In genomic region chr14:104432611-104433231, GRCh38 we compare ENCODE assay signal across 19 cellular contexts.
DNase-seq lines count a peak whose midpoint lies in the region; ATAC-seq and TF ChIP-seq lines count a peak whose summit lies in the region.
"Had no signal": no experiment of that assay in that cellular context is flagged by ENCODE, and none has a peak within 500 bp of the region (broad histone marks: within the 10 kb centered on the region; RNA-seq: fewer than 3 reads in every experiment).

No MANE protein-coding gene starts in this region.

- H3K27me3 ChIP-seq in H7 (ENCODE audit: control insufficient read depth, insufficient read depth, low read length) (no peaks in the 10 kb centered on the region), thyroid gland (no peaks in the 10 kb centered on the region)

- WGBS in thyroid gland, 2 donors = 94 to 95% methylated on average over 13 to 24 of the region's 27 CpGs

- H3K27me3 Mint-ChIP-seq in activated CD8-positive, alpha-beta memory T cell treated with anti-CD3 and anti-CD28 coated beads, Interleukin-2, amount 10 ng/mL, durations not matched to agents 7 days and 5 days = no peaks in the 10 kb centered on the region
- H3K27me3 Mint-ChIP-seq in type B pancreatic cell = peaks cover 10% of the 10 kb centered on the region
- H3K27me3 Mint-ChIP-seq: CD4-positive, CD25-positive, alpha-beta regulatory T cell had no signal

- H3K4me3 Mint-ChIP-seq in activated CD8-positive, alpha-beta memory T cell treated with anti-CD3 and anti-CD28 coated beads, Interleukin-2, amount 10 ng/mL, durations not matched to agents 7 days and 5 days = no peak overlapping the region
- H3K4me3 Mint-ChIP-seq in type B pancreatic cell = no peak overlapping the region
- H3K4me3 Mint-ChIP-seq: activated T-cell treated with anti-CD3 and anti-CD28 coated beads, Interleukin-2, amount 50 U/mL, for 4 hours; brain; CD4-positive, CD25-positive, alpha-beta regulatory T cell had no signal

- H3K27ac Mint-ChIP-seq in activated CD8-positive, alpha-beta memory T cell treated with anti-CD3 and anti-CD28 coated beads, Interleukin-2, amount 10 ng/mL, durations not matched to agents 7 days and 5 days = no peak overlapping the region
- no peak overlapping the region for H3K27ac Mint-ChIP-seq in type B pancreatic cell
- H3K27ac Mint-ChIP-seq: activated naive CD4-positive, alpha-beta T cell treated with anti-CD3 and anti-CD28 coated beads, Interleukin-2, amount 50 U/mL, for 72 hours; brain; CD4-positive, CD25-positive, alpha-beta regulatory T cell had no signal

- TF ChIP-seq CTCF in type B pancreatic cell (conservative IDR thresholded peaks at IDR 0.05) (no peak), thyroid gland (IDR thresholded peaks at IDR 0.05) (no peak)

- DNase-seq in activated CD8-positive, alpha-beta memory T cell treated with anti-CD3 and anti-CD28 coated beads, Interleukin-2, amount 50 U/mL, for 4 hours = peak; percentile 12
- DNase-seq in activated CD8-positive, alpha-beta memory T cell treated with anti-CD3 and anti-CD28 coated beads, Interleukin-2, amount 10 ng/mL, durations not matched to agents 7 days and 5 days = no peak
- peak; percentile 44 for DNase-seq in H7
- peak; percentile 47 for DNase-seq in islet precursor cell
- DNase-seq in type B pancreatic cell (ENCODE audit: extremely low spot score, unreplicated experiment) = peak; percentile 68
- DNase-seq in thyroid gland = no peak
- no peak for DNase-seq in Ammon's horn (ENCODE audit: low spot score)
- DNase-seq in SIG-M5 (lab: John Stamatoyannopoulos, UW) = no peak
- DNase-seq: activated T-cell treated with anti-CD3 and anti-CD28 coated beads, Interleukin-2, amount 50 U/mL, for 4 hours; CD4-positive, CD25-positive, alpha-beta regulatory T cell; DMS153; NCI-H1417 treated with DMSO at 0.1 percent for 48 hours; NCI-H69; SHP77; spleen had no signal

- H3K27ac ChIP-seq in thyroid gland = no peak overlapping the region
- H3K27ac ChIP-seq: HL-60, spleen had no signal

- no peak for ATAC-seq in activated CD8-positive, alpha-beta memory T cell treated with anti-CD3 and anti-CD28 coated beads, Interleukin-2, amount 10 ng/mL, durations not matched to agents 7 days and 5 days
- ATAC-seq: activated naive CD4-positive, alpha-beta T cell treated with anti-CD3 and anti-CD28 coated beads, Interleukin-2, amount 50 U/mL, for 72 hours; activated T-cell treated with anti-CD3 and anti-CD28 coated beads, Interleukin-2, amount 50 U/mL, for 4 hours; left colon had no signal

- CTCF ChIA-PET in activated CD8-positive, alpha-beta memory T cell treated with anti-CD3 and anti-CD28 coated beads, Interleukin-2, amount 10 ng/mL, durations not matched to agents 7 days and 5 days (lab: Charles Lee) = no interaction called here

- H3K36me3 ChIP-seq in H7 (replicated peaks; ENCODE audit: control insufficient read depth, insufficient read depth, low read length) = no peaks in the 10 kb centered on the region
- no peaks in the 10 kb centered on the region for H3K36me3 ChIP-seq in thyroid gland
- H3K36me3 ChIP-seq: spleen had no signal

- H3K9me3 Mint-ChIP-seq in activated CD8-positive, alpha-beta memory T cell treated with anti-CD3 and anti-CD28 coated beads, Interleukin-2, amount 10 ng/mL, durations not matched to agents 7 days and 5 days (ENCODE audit: low read depth) = no peaks in the 10 kb centered on the region
- H3K9me3 Mint-ChIP-seq in type B pancreatic cell = no peaks in the 10 kb centered on the region
- H3K9me3 Mint-ChIP-seq: activated naive CD4-positive, alpha-beta T cell treated with anti-CD3 and anti-CD28 coated beads, Interleukin-2, amount 50 U/mL, for 72 hours; activated T-cell treated with anti-CD3 and anti-CD28 coated beads, Interleukin-2, amount 50 U/mL, for 4 hours; CD4-positive, CD25-positive, alpha-beta regulatory T cell had no signal

- no peaks in the 10 kb centered on the region for H3K36me3 Mint-ChIP-seq in activated CD8-positive, alpha-beta memory T cell treated with anti-CD3 and anti-CD28 coated beads, Interleukin-2, amount 10 ng/mL, durations not matched to agents 7 days and 5 days
- no peaks in the 10 kb centered on the region for H3K36me3 Mint-ChIP-seq in type B pancreatic cell
- H3K36me3 Mint-ChIP-seq: activated naive CD4-positive, alpha-beta T cell treated with anti-CD3 and anti-CD28 coated beads, Interleukin-2, amount 50 U/mL, for 72 hours; brain; CD4-positive, CD25-positive, alpha-beta regulatory T cell had no signal

- intact Hi-C loops in thyroid gland (cut with DNase I) = no loop called here

- no peaks in the 10 kb centered on the region for H3K9me3 ChIP-seq in thyroid gland
- H3K9me3 ChIP-seq: spleen had no signal

- no peak overlapping the region for H3K4me3 ChIP-seq in H7 (ENCODE audit: insufficient read depth, low read depth, low read length)
- no peak overlapping the region for H3K4me3 ChIP-seq in thyroid gland (replicated peaks in 1 of 3)
- H3K4me3 ChIP-seq: spleen had no signal

- no peaks in the 10 kb centered on the region for H3K4me1 Mint-ChIP-seq in activated CD8-positive, alpha-beta memory T cell treated with anti-CD3 and anti-CD28 coated beads, Interleukin-2, amount 10 ng/mL, durations not matched to agents 7 days and 5 days
- H3K4me1 Mint-ChIP-seq in type B pancreatic cell (ENCODE audit: unreplicated experiment) = peaks cover 9% of the 10 kb centered on the region
- H3K4me1 Mint-ChIP-seq: CD4-positive, CD25-positive, alpha-beta regulatory T cell had no signal

- TF ChIP-seq POLR2A in thyroid gland (IDR thresholded peaks at IDR 0.05) = no peak

- peaks cover 3 to 18% of the 10 kb centered on the region in 2 donors for H3K4me1 ChIP-seq in thyroid gland

Comparison
In these comparisons a context has a peak if more than half of its experiments do, and no peak if none do; other contexts are left out.
1. DNase-seq: peak in activated CD8-positive, alpha-beta memory T cell treated with anti-CD3 and anti-CD28 coated beads, Interleukin-2, amount 50 U/mL, for 4 hours (single experiment), H7 (single experiment), islet precursor cell (single experiment) and type B pancreatic cell (single experiment); none in activated CD8-positive, alpha-beta memory T cell treated with anti-CD3 and anti-CD28 coated beads, Interleukin-2, amount 10 ng/mL, durations not matched to agents 7 days and 5 days (single experiment), thyroid gland (0 of 2), Ammon's horn (single experiment) and SIG-M5 (single experiment).